In the genomic region with DNA sequence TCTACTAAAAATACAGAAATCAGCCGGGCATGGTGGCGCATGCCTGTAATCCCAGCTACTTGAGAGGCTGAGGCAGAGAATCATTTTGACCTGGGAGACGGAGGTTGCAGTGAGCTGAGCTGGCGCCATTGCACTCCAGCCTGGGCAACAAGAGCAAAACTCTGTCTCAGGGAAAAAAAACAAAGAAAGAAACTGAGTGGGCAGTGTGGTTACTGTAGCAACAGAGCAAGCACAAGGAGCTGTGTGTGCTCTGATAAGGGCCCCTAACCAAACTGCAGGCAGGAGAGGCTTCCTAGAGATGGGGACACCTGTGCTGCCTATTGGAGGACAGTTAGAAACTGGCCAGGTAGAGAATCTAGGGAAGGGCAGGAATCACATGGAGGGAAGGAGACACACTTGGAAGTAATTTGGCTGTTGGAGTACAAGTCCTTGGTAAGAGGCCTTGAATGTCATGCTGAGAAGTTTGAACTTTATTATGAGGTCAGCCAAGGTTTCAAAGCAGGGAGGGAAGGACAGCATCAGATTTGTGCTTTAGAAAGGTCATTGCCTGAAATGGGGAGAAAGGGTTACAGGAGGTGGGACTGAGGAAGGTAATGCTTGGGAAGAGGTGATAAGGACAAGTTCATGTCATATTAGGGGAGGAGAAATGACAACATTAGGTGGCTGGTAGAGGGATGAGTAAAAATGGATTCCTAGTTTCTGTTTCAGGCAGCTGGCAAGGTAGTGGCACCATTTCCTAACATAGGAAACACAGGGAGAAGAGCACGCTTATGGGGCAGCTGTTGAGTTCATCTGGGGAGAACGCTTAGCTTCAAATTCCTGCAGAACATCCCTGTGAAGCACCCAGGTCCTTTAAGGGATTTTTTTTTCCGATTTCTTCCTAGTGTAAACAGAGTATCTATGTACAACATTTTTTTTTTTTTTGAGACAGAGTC, we compare ENCODE assay signal across 22 cellular contexts.
DNase-seq lines count a peak whose midpoint lies in the region; TF ChIP-seq lines count a peak whose summit lies in the region.
"Had no signal": no experiment of that assay in that cellular context is flagged by ENCODE, and none has a peak within 500 bp of the region (broad histone marks: within the 10 kb centered on the region; RNA-seq: fewer than 3 reads in every experiment).

No MANE protein-coding gene starts in this region.

- intact Hi-C loops in activated T-helper 2 cell treated with anti-CD3 and anti-CD28 coated beads, Interferon-gamma antibody, Interleukin-2, Interleukin-4, amounts not matched to agents 10 μg/mL and 5 μg/mL and 100 μg/mL, durations not matched to agents 14 hours and 24 hours and 36 hours (cut with micrococcal nuclease) = loop anchor here (5.0 kb wide), 1 partner anchor 32 kb away; no protein-coding TSS in a partner anchor

- H3K27ac Mint-ChIP-seq in activated T-helper 2 cell treated with anti-CD3 and anti-CD28 coated beads, Interferon-gamma antibody, Interleukin-2, Interleukin-4, amounts not matched to agents 10 μg/mL and 5 μg/mL and 100 μg/mL, durations not matched to agents 14 hours and 24 hours and 36 hours = peak overlapping the region; percentile 76
- peak overlapping the region; percentile 2 for H3K27ac Mint-ChIP-seq in osteocyte (ENCODE audit: unreplicated experiment)
- H3K27ac Mint-ChIP-seq: endodermal cell, H9, immature natural killer cell had no signal

- H3K79me2 ChIP-seq in KMS-11 (ENCODE audit: insufficient read depth, low read depth) = no peaks in the 10 kb centered on the region

- peak overlapping the region; percentile 75 for H3K27ac ChIP-seq in KMS-11
- H3K27ac ChIP-seq: body of pancreas had no signal

- H3K9me3 Mint-ChIP-seq in activated T-helper 2 cell treated with anti-CD3 and anti-CD28 coated beads, Interferon-gamma antibody, Interleukin-2, Interleukin-4, amounts not matched to agents 10 μg/mL and 5 μg/mL and 100 μg/mL, durations not matched to agents 14 hours and 24 hours and 36 hours = no peaks in the 10 kb centered on the region
- no peaks in the 10 kb centered on the region for H3K9me3 Mint-ChIP-seq in osteocyte (ENCODE audit: unreplicated experiment)
- H3K9me3 Mint-ChIP-seq: H9, immature natural killer cell had no signal

- no peak overlapping the region for H3K4me3 Mint-ChIP-seq in activated T-helper 2 cell treated with anti-CD3 and anti-CD28 coated beads, Interferon-gamma antibody, Interleukin-2, Interleukin-4, amounts not matched to agents 10 μg/mL and 5 μg/mL and 100 μg/mL, durations not matched to agents 14 hours and 24 hours and 36 hours (ENCODE audit: low read depth)
- H3K4me3 Mint-ChIP-seq in osteocyte (ENCODE audit: unreplicated experiment) = no peak overlapping the region
- H3K4me3 Mint-ChIP-seq: endodermal cell, H9, immature natural killer cell had no signal

- peaks cover 10% of the 10 kb centered on the region for H3K36me3 Mint-ChIP-seq in activated T-helper 2 cell treated with anti-CD3 and anti-CD28 coated beads, Interferon-gamma antibody, Interleukin-2, Interleukin-4, amounts not matched to agents 10 μg/mL and 5 μg/mL and 100 μg/mL, durations not matched to agents 14 hours and 24 hours and 36 hours (ENCODE audit: low read depth)
- peaks cover 9% of the 10 kb centered on the region for H3K36me3 Mint-ChIP-seq in osteocyte (ENCODE audit: unreplicated experiment)

- peaks cover 28% of the 10 kb centered on the region for H3K4me1 Mint-ChIP-seq in activated T-helper 2 cell treated with anti-CD3 and anti-CD28 coated beads, Interferon-gamma antibody, Interleukin-2, Interleukin-4, amounts not matched to agents 10 μg/mL and 5 μg/mL and 100 μg/mL, durations not matched to agents 14 hours and 24 hours and 36 hours (ENCODE audit: low read depth)
- H3K4me1 Mint-ChIP-seq in osteocyte (ENCODE audit: unreplicated experiment) = peaks cover 43% of the 10 kb centered on the region
- H3K4me1 Mint-ChIP-seq: endodermal cell, H9, immature natural killer cell had no signal

- H3K4me3 ChIP-seq in KMS-11 (IDR thresholded peaks at IDR 0.05; ENCODE audit: insufficient read depth, low read depth, low read length) = no peak overlapping the region
- H3K4me3 ChIP-seq: body of pancreas, heart right ventricle had no signal

- H3K36me3 ChIP-seq in KMS-11 (ENCODE audit: insufficient read depth) = no peaks in the 10 kb centered on the region
- H3K36me3 ChIP-seq: heart right ventricle had no signal

- peak overlapping the region; percentile 46; the same call in 1 of the 2 replicates for H3K4me2 ChIP-seq in KMS-11
- H3K4me2 ChIP-seq: SK-N-SH had no signal

- H3K9ac ChIP-seq in KMS-11 = no peak overlapping the region
- H3K9ac ChIP-seq: SK-N-SH had no signal

- peaks cover 55% of the 10 kb centered on the region for H3K4me1 ChIP-seq in KMS-11 (ENCODE audit: low read depth, poor library complexity, severe bottlenecking)
- H3K4me1 ChIP-seq: body of pancreas had no signal

- no peaks in the 10 kb centered on the region for H3K27me3 ChIP-seq in KMS-11 (ENCODE audit: insufficient read depth, low read depth)
- H3K27me3 ChIP-seq: body of pancreas, heart right ventricle had no signal

- DNase-seq in GM10266 (ENCODE audit: extremely low spot score) = peak; percentile 39
- no peak for DNase-seq in activated T-helper 2 cell treated with anti-CD3 and anti-CD28 coated beads, Interferon-gamma antibody, Interleukin-2, Interleukin-4, amounts not matched to agents 10 μg/mL and 5 μg/mL and 100 μg/mL, durations not matched to agents 14 hours and 24 hours and 36 hours (ENCODE audit: low spot score)
- no peak for DNase-seq in osteocyte (ENCODE audit: extremely low spot score, unreplicated experiment)
- no peak for DNase-seq in occipital lobe (lab: John Stamatoyannopoulos, UW)
- DNase-seq in MV-4-11 (lab: John Stamatoyannopoulos, UW) = no peak
- DNase-seq in NCI-H345 (lab: John Stamatoyannopoulos, UW) = no peak
- DNase-seq: activated CD4-positive, alpha-beta T cell treated with anti-CD3 and anti-CD28 coated beads for 1 hour; activated naive CD4-positive, alpha-beta T cell treated with anti-CD3 and anti-CD28 coated beads, Interleukin-2, amount 50 U/mL, for 16 hours; activated T-cell treated with anti-CD3 and anti-CD28 coated beads for 4 hours; body of pancreas; COR-L47; DMS79 treated with DMSO at 0.1 percent for 48 hours; heart right ventricle; immature natural killer cell; NCI-H524 treated with DMSO at 0.1 percent for 48 hours; SK-N-SH; stimulated activated CD4-positive, alpha-beta T cell treated with anti-CD3 and anti-CD28 coated beads, Interleukin-2, amount 100 ng/mL, for 24 hours; stimulated activated naive CD4-positive, alpha-beta T cell treated with Interleukin-2 at 50 U/mL for 16 hours; T1000 had no signal

- TF ChIP-seq CTCF in GM10266 (IDR thresholded peaks at IDR 0.05; ENCODE audit: control insufficient read depth, insufficient read depth, low read depth, missing control alignments) (no peak), KMS-11 (conservative IDR thresholded peaks at IDR 0.05; ENCODE audit: low read depth, low read length) (no peak), osteocyte (IDR thresholded peaks at IDR 0.05) (no peak)

- no peaks in the 10 kb centered on the region for H3K27me3 Mint-ChIP-seq in activated T-helper 2 cell treated with anti-CD3 and anti-CD28 coated beads, Interferon-gamma antibody, Interleukin-2, Interleukin-4, amounts not matched to agents 10 μg/mL and 5 μg/mL and 100 μg/mL, durations not matched to agents 14 hours and 24 hours and 36 hours (ENCODE audit: low read depth)
- no peaks in the 10 kb centered on the region for H3K27me3 Mint-ChIP-seq in osteocyte (ENCODE audit: unreplicated experiment)

- H2AFZ ChIP-seq in KMS-11 (ENCODE audit: low read depth) = no peak overlapping the region

- no peaks in the 10 kb centered on the region for H4K20me1 ChIP-seq in KMS-11 (ENCODE audit: insufficient read depth)
